In the genomic region with DNA sequence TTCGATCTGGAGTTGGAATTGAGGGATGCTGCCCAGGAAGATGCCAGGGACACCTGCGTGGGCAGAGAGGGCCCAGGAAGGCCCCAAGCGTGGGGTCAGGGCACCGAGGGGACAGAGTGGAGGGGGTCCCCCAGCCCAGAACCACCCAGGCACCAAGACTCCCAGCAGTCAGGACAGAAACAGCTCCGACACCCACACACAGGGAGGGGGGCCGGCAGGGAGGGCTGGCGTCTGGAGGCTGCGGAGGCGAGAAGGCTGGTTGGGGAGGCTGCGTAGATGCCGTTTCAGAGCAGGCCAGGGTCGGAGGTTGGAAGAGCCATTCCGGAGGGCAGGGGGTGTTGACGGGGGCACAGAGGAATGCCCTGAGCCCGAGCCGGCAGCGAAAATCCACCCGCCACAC, we compare ENCODE assay signal across 19 cellular contexts. TPM values are rescaled to one million over a fixed set of nuclear protein-coding genes. Genes with fewer than 3 reads are reported as not detected.
DNase-seq lines count a peak whose midpoint lies in the region; ATAC-seq lines count a peak whose summit lies in the region.
"Had no signal": no experiment of that assay in that cellular context is flagged by ENCODE, and none has a peak within 500 bp of the region (broad histone marks: within the 10 kb centered on the region; RNA-seq: fewer than 3 reads in every experiment).

No MANE protein-coding gene starts in this region.

- DNase-seq in Right ventricle myocardium inferior (ENCODE audit: missing footprints) (peak; percentile 25), Right ventricle myocardium superior (no peak), caudate nucleus (lab: John Stamatoyannopoulos, UW) (peak in 11 of 61 donors; percentile 26 to 67 (median 52)), substantia nigra (lab: John Stamatoyannopoulos, UW) (no peak), T1000 (lab: John Stamatoyannopoulos, UW) (no peak), epidermal melanocyte (ENCODE audit: insufficient read length, low spot score) (no peak)
- DNase-seq: 8988T; Caco-2; CD4-positive, CD25-positive, alpha-beta regulatory T cell; GDM1; HCEC 1CT; NCI-H1092 treated with DMSO at 0.1 percent for 48 hours; NCI-H2081; NCI-H446 treated with DMSO at 0.1 percent for 48 hours; Peyer's patch; SHP77 had no signal

- H3K27me3 ChIP-seq in layer of hippocampus (ENCODE audit: control insufficient read depth, insufficient read depth, low read length) = peaks cover 4% of the 10 kb centered on the region

- no peak for ATAC-seq in Right ventricle myocardium inferior
- no peak for ATAC-seq in Right ventricle myocardium superior (ENCODE audit: poor library complexity)
- ATAC-seq in GM18511 (IDR thresholded peaks at IDR 0.05; ENCODE audit: unreplicated experiment) = no peak

- intact Hi-C loops in Right ventricle myocardium inferior (cut with DNase I) = no loop called here
- intact Hi-C loops in Right ventricle myocardium superior (cut with DNase I) = no loop called here

- H3K27ac ChIP-seq in caudate nucleus (ENCODE audit: low read depth, low read length) (peak overlapping the region; percentile 96), layer of hippocampus (ENCODE audit: low read depth, low read length) (peak overlapping the region; percentile 96), substantia nigra (ENCODE audit: low read depth, low read length, poor library complexity, severe bottlenecking) (peak overlapping the region; percentile 99)
- H3K27ac ChIP-seq: Peyer's patch had no signal

RNA-seq across cellular contexts. Expression of gene ATP5ME, which starts 23.6 kb away (rescaled TPM):
- 1,162 TPM for total RNA-seq in Right ventricle myocardium inferior
- 1,145 TPM for total RNA-seq in Right ventricle myocardium superior

RNA-seq across cellular contexts. Expression of gene MYL5, which starts 23.9 kb away (rescaled TPM):
- total RNA-seq in Right ventricle myocardium inferior = 3.9 TPM
- total RNA-seq in Right ventricle myocardium superior = 3.7 TPM

RNA-seq across cellular contexts. Expression of gene PDE6B, which starts 25.1 kb away (rescaled TPM):
- 1.7 TPM for total RNA-seq in Right ventricle myocardium inferior
- 1.1 TPM for total RNA-seq in Right ventricle myocardium superior
- total RNA-seq: Caco-2 had no signal

RNA-seq across cellular contexts. Expression of gene SLC49A3, which starts 38.5 kb away (rescaled TPM):
- total RNA-seq in Right ventricle myocardium inferior (17.3 TPM), Right ventricle myocardium superior (14.6 TPM)
- total RNA-seq: Daoy had no signal

RNA-seq across cellular contexts. Expression of gene PCGF3, which starts 55.2 kb away (rescaled TPM):
- total RNA-seq in Right ventricle myocardium inferior (21.7 TPM), Right ventricle myocardium superior (20.8 TPM)
